ENCODE assay signal across 9 cellular contexts in the genomic region with DNA sequence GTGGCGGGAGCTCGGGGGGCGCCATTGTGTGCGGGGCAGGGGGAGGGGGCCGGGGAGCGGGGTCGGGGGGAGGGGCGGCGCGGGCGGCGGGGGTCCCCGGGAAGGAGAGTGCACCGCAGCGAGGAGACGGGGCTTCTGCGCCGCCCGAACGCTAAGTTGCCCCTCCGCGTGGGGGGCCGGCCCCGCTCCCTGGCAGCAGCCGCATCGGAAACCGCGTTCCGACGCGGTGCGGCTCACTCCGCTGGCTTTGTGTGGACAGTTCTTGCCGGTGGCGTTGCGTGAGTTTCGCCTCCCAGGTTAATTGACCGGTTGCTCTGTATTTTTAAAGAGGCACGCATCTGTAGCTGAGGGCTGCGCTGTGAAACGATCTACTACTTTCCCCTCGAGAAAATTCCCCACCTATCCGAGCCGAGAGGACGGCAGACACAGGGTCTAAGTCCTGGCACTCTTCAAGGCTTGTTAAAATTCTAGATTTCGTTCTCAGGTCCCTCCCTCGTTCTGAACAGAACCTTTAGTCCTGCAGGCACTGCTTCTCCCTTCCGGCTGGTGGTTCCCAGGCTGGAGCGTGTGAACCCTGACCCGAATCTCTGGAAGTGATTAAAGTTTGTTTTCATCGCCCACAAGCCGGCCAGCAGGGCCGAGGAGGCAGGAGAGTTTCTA. TPM values are rescaled to one million over a fixed set of nuclear protein-coding genes. Genes with fewer than 3 reads are reported as not detected.
A peak's percentile ranks its signal among the peaks of the same experiment; 100 is the strongest.
DNase-seq lines count a peak whose midpoint lies in the region; ATAC-seq and TF ChIP-seq lines count a peak whose summit lies in the region.
"Had no signal": no experiment of that assay in that cellular context is flagged by ENCODE, and none has a peak within 500 bp of the region (broad histone marks: within the 10 kb centered on the region; RNA-seq: fewer than 3 reads in every experiment).

No MANE protein-coding gene starts in this region.

- peak overlapping the region; percentile 75 for H2AFZ ChIP-seq in parathyroid adenoma

- peaks cover 29% of the 10 kb centered on the region for H3K9me3 Mint-ChIP-seq in glutamatergic neuron (ENCODE audit: unreplicated experiment)

- peak overlapping the region; percentile 26 for H3K4me3 ChIP-seq in parathyroid adenoma (ENCODE audit: low read depth, low read length)

- TF ChIP-seq CTCF in glutamatergic neuron (IDR thresholded peaks at IDR 0.05; ENCODE audit: partially characterized antibody, unreplicated experiment), result no peak
- no peak for TF ChIP-seq CTCF in parathyroid adenoma (IDR thresholded peaks at IDR 0.05)

- no peaks in the 10 kb centered on the region for H3K4me1 ChIP-seq in parathyroid adenoma

- H3K9ac ChIP-seq in parathyroid adenoma, result no peak overlapping the region

- DNase-seq in NCI-H1417 (lab: John Stamatoyannopoulos, UW) (peak in 2 of 3 experiments; percentile 62 to 73), NCI-H1417 treated with DMSO at 0.1 percent for 48 hours (lab: John Stamatoyannopoulos, UW) (no peak), T1000 (lab: John Stamatoyannopoulos, UW) (peak; percentile 66), glutamatergic neuron (peak; percentile 54), OCI-M2 (lab: John Stamatoyannopoulos, UW; ENCODE audit: unreplicated experiment) (no peak), NCI-H345 (lab: John Stamatoyannopoulos, UW) (no peak)

- peaks cover 55% of the 10 kb centered on the region for H3K4me1 Mint-ChIP-seq in glutamatergic neuron (ENCODE audit: low read depth, unreplicated experiment)

- no peak overlapping the region for H3K27ac ChIP-seq in parathyroid adenoma
- H3K27ac ChIP-seq: C4-2B had no signal

- no peaks in the 10 kb centered on the region for H3K36me3 ChIP-seq in parathyroid adenoma (ENCODE audit: control insufficient read depth, insufficient read depth, low read length)

- no peaks in the 10 kb centered on the region for H3K9me3 ChIP-seq in parathyroid adenoma (ENCODE audit: control insufficient read depth, low read length)

- H3K36me3 Mint-ChIP-seq in glutamatergic neuron (ENCODE audit: unreplicated experiment), result peaks cover 4% of the 10 kb centered on the region

- H3K27ac Mint-ChIP-seq in glutamatergic neuron (ENCODE audit: unreplicated experiment), result peak overlapping the region; percentile 99

- H3K4me3 Mint-ChIP-seq in glutamatergic neuron (ENCODE audit: unreplicated experiment), result peak overlapping the region; percentile 99

- ATAC-seq in GM21576 (IDR thresholded peaks at IDR 0.05; ENCODE audit: unreplicated experiment), result no peak

- peak overlapping the region; percentile 80 for H3K4me2 ChIP-seq in parathyroid adenoma (ENCODE audit: low read length)

- H3K27me3 Mint-ChIP-seq in glutamatergic neuron (ENCODE audit: unreplicated experiment), result peaks cover 25% of the 10 kb centered on the region

- H3K79me2 ChIP-seq in parathyroid adenoma, result no peaks in the 10 kb centered on the region

- H3K27me3 ChIP-seq in parathyroid adenoma (ENCODE audit: control insufficient read depth, insufficient read depth, low read length), result no peaks in the 10 kb centered on the region

RNA-seq across cellular contexts. Expression of a gene that starts 0.9 kb away (rescaled TPM):
- 227 TPM for total RNA-seq in glutamatergic neuron (ENCODE audit: unreplicated experiment)

Comparison
In these comparisons a context has a peak if more than half of its experiments do, and no peak if none do; other contexts are left out.
1. DNase-seq: peak in NCI-H1417 (2 of 3), T1000 (single experiment) and glutamatergic neuron (single experiment); none in NCI-H1417 treated with DMSO at 0.1 percent for 48 hours (single experiment), OCI-M2 (single experiment) and NCI-H345 (single experiment).